Comparison of ENCODE assay signal across 23 cellular contexts in genomic region chr16:69707920-69708683, GRCh38. TPM values are rescaled to one million over a fixed set of nuclear protein-coding genes. Genes with fewer than 3 reads are reported as not detected.
DNase-seq lines count a peak whose midpoint lies in the region; ATAC-seq, FAIRE-seq and TF ChIP-seq lines count a peak whose summit lies in the region.
"Had no signal": no experiment of that assay in that cellular context is flagged by ENCODE, and none has a peak within 500 bp of the region (broad histone marks: within the 10 kb centered on the region; RNA-seq: fewer than 3 reads in every experiment).

No MANE protein-coding gene starts in this region.

- H3K9me3 ChIP-seq in A549, result no peaks in the 10 kb centered on the region
- H3K9me3 ChIP-seq: tibial nerve had no signal

- no peak for FAIRE-seq in A549 (lab: Jason Lieb, UNC)
- FAIRE-seq: D721Med, H54, RCC 7860 had no signal

- H3K36me3 Mint-ChIP-seq in activated naive CD8-positive, alpha-beta T cell treated with anti-CD3 and anti-CD28 coated beads, Interleukin-2, amount 50 U/mL, for 24 hours (ENCODE audit: low read depth), result peaks cover 6% of the 10 kb centered on the region
- peaks cover 1% of the 10 kb centered on the region for H3K36me3 Mint-ChIP-seq in memory B cell
- H3K36me3 Mint-ChIP-seq: natural killer cell had no signal

- TF ChIP-seq POLR2A in A549 (IDR thresholded peaks at IDR 0.05; ENCODE audit: low read length), result no peak

- DNase-seq in A549 (ENCODE audit: low read depth in 1 of 2, low spot score in 1 of 2) (no peak), memory B cell (ENCODE audit: low spot score in 2 of 2) (no peak), OCI-M1 (lab: John Stamatoyannopoulos, UW) (no peak), pons (ENCODE audit: low spot score) (no peak), NCI-H2029 treated with DMSO at 0.1 percent for 48 hours (lab: John Stamatoyannopoulos, UW) (no peak)
- no peak for DNase-seq in activated naive CD8-positive, alpha-beta T cell treated with anti-CD3 and anti-CD28 coated beads, Interleukin-2, amount 50 U/mL, for 24 hours
- DNase-seq: activated gamma-delta T cell treated with Interleukin-2 at 50 U/mL for 16 hours; aorta; EL; left cardiac atrium; natural killer cell; NCI-H1092 treated with DMSO at 0.1 percent for 48 hours; NCI-H510A; posterior cingulate gyrus; stimulated activated CD4-positive, alpha-beta T cell treated with anti-CD3 and anti-CD28 coated beads, Interleukin-1b, Interleukin-23, amount 100 ng/mL, for 48 hours; stimulated activated naive CD4-positive, alpha-beta T cell treated with Interleukin-2 at 50 U/mL for 16 hours had no signal

- ATAC-seq in A549 (0 out of 6 replicates have a peak, but pooled peaks of 1 of the 2 experiments have one; percentile 1), memory B cell (ENCODE audit: low read depth) (no peak)
- no peak for ATAC-seq in activated naive CD8-positive, alpha-beta T cell treated with anti-CD3 and anti-CD28 coated beads, Interleukin-2, amount 50 U/mL, for 24 hours
- ATAC-seq: left cardiac atrium, natural killer cell had no signal

- H3K4me2 ChIP-seq in A549, result no peak overlapping the region

- no peak overlapping the region for H3K4me3 Mint-ChIP-seq in activated naive CD8-positive, alpha-beta T cell treated with anti-CD3 and anti-CD28 coated beads, Interleukin-2, amount 50 U/mL, for 24 hours
- no peak overlapping the region for H3K4me3 Mint-ChIP-seq in memory B cell
- H3K4me3 Mint-ChIP-seq: B cell; central memory CD8-positive, alpha-beta T cell; natural killer cell had no signal

- no peak overlapping the region for H3K4me3 ChIP-seq in A549
- H3K4me3 ChIP-seq: tibial nerve had no signal

- H3K4me1 ChIP-seq in A549, result peaks cover 74% of the 10 kb centered on the region

- no peak for TF ChIP-seq RAD21 in A549 (conservative IDR thresholded peaks at IDR 0.05 in 1 of 2, IDR thresholded peaks at IDR 0.05 in 1 of 2)

- peak overlapping the region; percentile 47 for H3K27ac Mint-ChIP-seq in activated naive CD8-positive, alpha-beta T cell treated with anti-CD3 and anti-CD28 coated beads, Interleukin-2, amount 50 U/mL, for 24 hours
- H3K27ac Mint-ChIP-seq in memory B cell, result peak overlapping the region; percentile 48

- H3K9me3 Mint-ChIP-seq in activated naive CD8-positive, alpha-beta T cell treated with anti-CD3 and anti-CD28 coated beads, Interleukin-2, amount 50 U/mL, for 24 hours, result no peaks in the 10 kb centered on the region
- H3K9me3 Mint-ChIP-seq in memory B cell, result no peaks in the 10 kb centered on the region
- H3K9me3 Mint-ChIP-seq: central memory CD8-positive, alpha-beta T cell; natural killer cell had no signal

- no peak for TF ChIP-seq EP300 in A549 (IDR thresholded peaks at IDR 0.05)

- no peaks in the 10 kb centered on the region for H3K27me3 Mint-ChIP-seq in activated naive CD8-positive, alpha-beta T cell treated with anti-CD3 and anti-CD28 coated beads, Interleukin-2, amount 50 U/mL, for 24 hours
- H3K27me3 Mint-ChIP-seq in memory B cell, result no peaks in the 10 kb centered on the region
- H3K27me3 Mint-ChIP-seq: B cell; central memory CD8-positive, alpha-beta T cell had no signal

- H3K4me1 Mint-ChIP-seq in activated naive CD8-positive, alpha-beta T cell treated with anti-CD3 and anti-CD28 coated beads, Interleukin-2, amount 50 U/mL, for 24 hours, result no peaks in the 10 kb centered on the region
- H3K4me1 Mint-ChIP-seq in memory B cell, result no peaks in the 10 kb centered on the region
- H3K4me1 Mint-ChIP-seq: B cell; central memory CD8-positive, alpha-beta T cell had no signal

- POLR2A ChIA-PET in A549 (lab: Yijun Ruan, JAX), result interaction anchor here (2.3 kb wide), 1 partner anchor 47 kb away, joined by 6 read pairs; the partner anchor contains the start of gene NOB1

- CTCF ChIA-PET in A549 (lab: Yijun Ruan, JAX), result interaction anchor here (1.0 to 5.6 kb wide), 10 partner anchors 10 to 310 kb away, joined by 3 to 54 read pairs (median 5); partner anchors contain the start of genes NOB1 and NQO1

- TF ChIP-seq CTCF in 22Rv1 (IDR thresholded peaks at IDR 0.05), result no peak
- TF ChIP-seq CTCF in A549 (IDR thresholded peaks at IDR 0.05), result no peak

- H3K27ac ChIP-seq in 22Rv1, result peak overlapping the region; percentile 46
- peak overlapping the region in 1 of 2 experiments; percentile 17; a peak in 2 of 6 replicates for H3K27ac ChIP-seq in A549
- H3K27ac ChIP-seq: tibial nerve had no signal

- 90% methylated on average over 10 of the region's 10 CpGs for WGBS in A549 (ENCODE audit: missing lambda C conversion rate)

TF ChIP-seq in A549, 52 proteins besides CTCF, POLR2A, EP300 and RAD21:
- TF ChIP-seq TP53 (CRISPR knock-in tag; IDR thresholded peaks at IDR 0.05), result no peak
- TF ChIP-seq FOSB (CRISPR knock-in tag; IDR thresholded peaks at IDR 0.05), result no peak; the same call in none of the 2 replicates
- peak; percentile 14; the same call in 1 of the 2 replicates for TF ChIP-seq HOXA7 (CRISPR knock-in tag; IDR thresholded peaks at IDR 0.05)
- no peak for TF ChIP-seq NR3C1 (IDR thresholded peaks at IDR 0.05)
- peak; percentile 23; the same call in 1 of the 2 replicates for TF ChIP-seq TFCP2L1 (CRISPR knock-in tag; IDR thresholded peaks at IDR 0.05)
- TF ChIP-seq POLR2AphosphoS2 (conservative IDR thresholded peaks at IDR 0.05; ENCODE audit: low read length), result peak; percentile 72
- TF ChIP-seq FOSL2 (IDR thresholded peaks at IDR 0.05), result no peak
- TF ChIP-seq FOSL2 (CRISPR knock-in tag; IDR thresholded peaks at IDR 0.05), result no peak
- TF ChIP-seq, protein P1, sequence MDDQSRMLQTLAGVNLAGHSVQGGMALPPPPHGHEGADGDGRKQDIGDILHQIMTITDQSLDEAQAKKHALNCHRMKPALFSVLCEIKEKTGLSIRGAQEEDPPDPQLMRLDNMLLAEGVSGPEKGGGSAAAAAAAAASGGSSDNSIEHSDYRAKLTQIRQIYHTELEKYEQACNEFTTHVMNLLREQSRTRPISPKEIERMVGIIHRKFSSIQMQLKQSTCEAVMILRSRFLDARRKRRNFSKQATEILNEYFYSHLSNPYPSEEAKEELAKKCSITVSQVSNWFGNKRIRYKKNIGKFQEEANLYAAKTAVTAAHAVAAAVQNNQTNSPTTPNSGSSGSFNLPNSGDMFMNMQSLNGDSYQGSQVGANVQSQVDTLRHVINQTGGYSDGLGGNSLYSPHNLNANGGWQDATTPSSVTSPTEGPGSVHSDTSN (IDR thresholded peaks at IDR 0.05), result 0 out of 2 replicates have a peak, but pooled peaks have one; percentile 23
- TF ChIP-seq BHLHE40 (IDR thresholded peaks at IDR 0.05; ENCODE audit: low read depth, low read length), result no peak
- no peak for TF ChIP-seq NFE2L2 (conservative IDR thresholded peaks at IDR 0.05; ENCODE audit: low read length)
TF ChIP-seq in A549: peak in this region for 4.

RNA-seq across cellular contexts. Expression of gene NQO1, which starts 18.3 kb away (rescaled TPM):
- polyA plus RNA-seq in A549 (2011; rRNA removed), result 1,834 and 2,226 TPM in 2 replicates
- polyA plus RNA-seq in A549 (2012; cell fraction: cytosol; rRNA removed), result 1,879 and 2,170 TPM in 2 replicates
- 1,128 and 1,581 TPM in 2 replicates for polyA plus RNA-seq in A549 (2012; cell fraction: nucleus; rRNA removed)
- polyA plus RNA-seq in A549 (2017; fragmentation: RNase III; extraction: RNeasy Plus Mini Kit Qiagen cat#74134 plus additional on column Dnase treatment), result 2,775 to 2,908 TPM (median 2,777 TPM) in 3 replicates
- 822 and 1,005 TPM in 2 replicates for polyA minus RNA-seq in A549 (2011; rRNA and poly(A)+ RNA removed)

RNA-seq across cellular contexts. Expression of gene NOB1, which starts 46.6 kb away (rescaled TPM):
- polyA plus RNA-seq in A549 (2011; rRNA removed) (120 and 134 TPM in 2 replicates), A549 (2017; fragmentation: RNase III; extraction: RNeasy Plus Mini Kit Qiagen cat#74134 plus additional on column Dnase treatment) (111 to 123 TPM (median 116 TPM) in 3 replicates)
- polyA plus RNA-seq in A549 (2012; cell fraction: cytosol; rRNA removed), result 164 and 165 TPM in 2 replicates
- polyA plus RNA-seq in A549 (2012; cell fraction: nucleus; rRNA removed), result 135 and 142 TPM in 2 replicates
- polyA minus RNA-seq in A549 (2011; rRNA and poly(A)+ RNA removed), result 93.6 and 122 TPM in 2 replicates

RNA-seq across cellular contexts. Expression of gene WWP2, which starts 54.0 kb away (rescaled TPM):
- polyA plus RNA-seq in A549 (2011; rRNA removed), result 15.5 and 16.1 TPM in 2 replicates
- 12.5 and 15.3 TPM in 2 replicates for polyA plus RNA-seq in A549 (2012; cell fraction: cytosol; rRNA removed)
- polyA plus RNA-seq in A549 (2012; cell fraction: nucleus; rRNA removed), result 35.6 and 38.2 TPM in 2 replicates
- 16.2 to 17.6 TPM (median 16.9 TPM) in 3 replicates for polyA plus RNA-seq in A549 (2017; fragmentation: RNase III; extraction: RNeasy Plus Mini Kit Qiagen cat#74134 plus additional on column Dnase treatment)
- 18.9 and 27.5 TPM in 2 replicates for polyA minus RNA-seq in A549 (2011; rRNA and poly(A)+ RNA removed)
